12 cellular contexts compared by ENCODE assay signal in the genomic region with DNA sequence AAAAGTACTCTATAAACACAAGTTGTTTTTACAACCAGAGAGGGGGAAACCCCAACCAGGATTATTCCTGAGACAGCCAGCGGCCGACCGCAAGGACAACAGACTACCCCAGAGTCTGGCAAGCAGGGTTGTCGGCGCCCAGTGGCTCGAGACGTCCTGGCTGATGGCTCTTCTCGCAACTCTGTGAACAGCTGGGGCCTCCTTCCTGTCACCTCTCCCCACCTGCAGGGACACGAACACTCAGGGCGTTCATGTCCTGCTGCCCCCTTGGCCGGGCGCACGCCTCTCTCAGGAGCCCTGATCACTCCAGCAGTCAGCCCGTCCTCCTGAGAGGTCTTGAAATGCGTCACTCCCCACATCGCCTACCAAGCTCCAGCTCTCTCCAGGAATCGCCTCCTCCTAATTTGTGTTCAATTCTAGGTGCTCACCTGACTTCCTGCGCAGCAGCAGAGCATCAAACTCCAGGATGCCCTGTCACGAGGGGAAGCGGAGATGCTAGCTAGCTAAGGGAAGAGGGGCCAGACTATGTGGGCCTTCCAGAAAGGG.
"Had no signal": no experiment of that assay in that cellular context is flagged by ENCODE, and none has a peak within 500 bp of the region (broad histone marks: within the 10 kb centered on the region; RNA-seq: fewer than 3 reads in every experiment).

No MANE protein-coding gene starts in this region.

- H3K36me3 ChIP-seq: cardiac muscle cell, transverse colon had no signal

- ATAC-seq: foreskin keratinocyte; heart left ventricle; stimulated activated naive B cell treated with anti-CD40 and anti-IgM and Interleukin-4, amounts not matched to agents 10 μg/mL and 1 μg/mL and 100 μg/mL, for 72 hours had no signal

- H3K27ac ChIP-seq: cardiac muscle cell, coronary artery, foreskin keratinocyte, transverse colon, vagina had no signal

- H3K4me3 ChIP-seq: cardiac muscle cell, coronary artery, heart left ventricle, lung, transverse colon, vagina had no signal

- H3K27me3 ChIP-seq: cardiac muscle cell, foreskin keratinocyte, heart left ventricle, transverse colon, vagina had no signal

- DNase-seq: activated CD4-positive, CD25-positive, alpha-beta regulatory T cell treated with anti-CD3 and anti-CD28 coated beads, Interleukin-2, amount 50 U/mL, for 72 hours; aorta; foreskin keratinocyte; heart left ventricle; stimulated activated CD4-positive, alpha-beta T cell treated with anti-CD3 and anti-CD28 coated beads, Interleukin-15, amount 100 ng/mL, for 24 hours; stimulated activated CD4-positive, alpha-beta T cell treated with anti-CD3 and anti-CD28 coated beads, Interleukin-4, amount 100 ng/mL, for 1 hour; stimulated activated naive B cell treated with anti-CD40 and anti-IgM and Interleukin-4, amounts not matched to agents 10 μg/mL and 1 μg/mL and 100 μg/mL, for 72 hours; transverse colon had no signal

- H3K9me3 ChIP-seq: heart left ventricle, transverse colon, vagina had no signal
